8 cellular contexts compared by ENCODE assay signal in the genomic region with DNA sequence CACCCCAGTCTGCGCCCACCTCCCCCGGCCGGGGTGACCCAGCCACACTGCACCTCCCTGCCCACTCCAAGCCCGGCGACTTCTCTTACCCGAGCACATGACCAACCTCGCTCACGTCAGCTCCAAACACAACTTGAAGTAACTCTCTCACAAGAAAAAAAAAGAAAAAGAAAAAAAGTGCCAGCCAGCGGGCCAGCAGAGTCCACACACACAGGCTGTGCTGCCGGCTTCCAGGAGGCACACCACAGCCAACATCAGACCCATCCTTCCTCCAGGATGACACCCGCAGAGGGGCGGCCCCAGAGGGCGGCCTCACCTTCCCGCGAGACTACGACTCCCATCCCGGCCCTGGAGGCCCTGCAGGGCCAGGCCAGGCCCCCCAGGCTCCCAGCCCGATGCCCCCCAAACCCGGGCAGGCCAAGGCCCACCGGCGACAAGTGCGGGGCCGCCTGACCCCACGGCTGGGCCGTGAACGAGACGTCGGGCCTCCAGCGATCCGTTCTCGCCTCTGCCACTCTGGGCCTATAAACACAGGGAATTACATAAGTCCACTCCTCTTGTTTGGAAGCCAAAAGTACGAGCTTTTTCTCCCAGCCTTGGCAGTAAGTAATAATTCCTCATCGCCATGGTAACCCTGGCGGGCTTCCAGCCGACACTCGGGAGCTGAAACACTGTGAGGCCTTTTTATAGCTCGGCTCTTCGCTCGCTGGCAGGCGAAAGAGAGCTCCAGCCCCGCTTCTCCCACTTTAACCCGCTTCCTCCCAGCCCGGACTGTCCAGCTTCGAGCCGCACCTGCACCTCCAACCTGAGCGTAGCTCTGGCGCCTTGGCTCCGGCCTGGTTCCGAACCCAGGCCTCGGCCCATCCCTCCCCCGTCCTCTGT. TPM values are rescaled to one million over a fixed set of nuclear protein-coding genes. Genes with fewer than 3 reads are reported as not detected.
DNase-seq lines count a peak whose midpoint lies in the region; ATAC-seq lines count a peak whose summit lies in the region.

No MANE protein-coding gene starts in this region.

- H3K9me3 Mint-ChIP-seq in naive thymus-derived CD4-positive, alpha-beta T cell, result peaks cover 0 to 1% (median 0%) of the 10 kb centered on the region in 11 donors

- H3K4me3 Mint-ChIP-seq in naive thymus-derived CD4-positive, alpha-beta T cell, result no peak overlapping the region

- no peaks in the 10 kb centered on the region for H3K4me1 ChIP-seq in naive thymus-derived CD4-positive, alpha-beta T cell (ENCODE audit: control insufficient read depth in 2 of 2, insufficient read depth in 2 of 2, low read length in 2 of 2)

- H3K27ac Mint-ChIP-seq in naive thymus-derived CD4-positive, alpha-beta T cell, result peak overlapping the region in 1 of 9 donors; percentile 52

- no peak overlapping the region for H3K4me3 ChIP-seq in naive thymus-derived CD4-positive, alpha-beta T cell (ENCODE audit: low read length)

- H3K27me3 ChIP-seq in naive thymus-derived CD4-positive, alpha-beta T cell (ENCODE audit: control insufficient read depth in 2 of 2, insufficient read depth in 2 of 2, low read length in 2 of 2), result no peaks in the 10 kb centered on the region

- intact Hi-C loops in Right ventricle myocardium superior (cut with DNase I), result loop anchor here (10.0 kb wide), 1 partner anchor 133 kb away; no protein-coding TSS in a partner anchor
- intact Hi-C loops in naive thymus-derived CD4-positive, alpha-beta T cell (cut with micrococcal nuclease), result no loop called here

- H3K27me3 Mint-ChIP-seq in naive thymus-derived CD4-positive, alpha-beta T cell, result no peaks in the 10 kb centered on the region

- peaks cover 3 to 50% (median 37%) of the 10 kb centered on the region in 7 donors for H3K4me1 Mint-ChIP-seq in naive thymus-derived CD4-positive, alpha-beta T cell

- H3K27ac ChIP-seq in naive thymus-derived CD4-positive, alpha-beta T cell (ENCODE audit: low read depth, low read length), result no peak overlapping the region

- CTCF ChIA-PET in naive thymus-derived CD4-positive, alpha-beta T cell (lab: Charles Lee), result no interaction called here

- ATAC-seq in Right ventricle myocardium superior (ENCODE audit: poor library complexity) (peak; percentile 78), HG02884 (IDR thresholded peaks at IDR 0.05; ENCODE audit: unreplicated experiment) (no peak)
- ATAC-seq in naive thymus-derived CD4-positive, alpha-beta T cell, result no peak

- peaks cover 0 to 12% (median 0%) of the 10 kb centered on the region in 5 donors for H3K36me3 Mint-ChIP-seq in naive thymus-derived CD4-positive, alpha-beta T cell

- POLR2A ChIA-PET in naive thymus-derived CD4-positive, alpha-beta T cell (lab: Charles Lee), result interaction anchor here (1.1 kb wide), 1 partner anchor 8 kb away, joined by 3 read pairs; no protein-coding TSS in a partner anchor

- no peaks in the 10 kb centered on the region for H3K9me3 ChIP-seq in naive thymus-derived CD4-positive, alpha-beta T cell (ENCODE audit: control insufficient read depth in 2 of 3, low read length in 3 of 3)

- peak; percentile 97 for DNase-seq in Daoy (ENCODE audit: low read depth)
- DNase-seq in NCI-H2107 (lab: John Stamatoyannopoulos, UW), result peak; percentile 92
- peak; percentile 91 for DNase-seq in amniotic stem cell (lab: John Stamatoyannopoulos, UW)
- DNase-seq in Right ventricle myocardium superior, result peak; percentile 99
- peak; percentile 99 for DNase-seq in pons (ENCODE audit: low spot score)
- DNase-seq in naive thymus-derived CD4-positive, alpha-beta T cell, result no peak
- DNase-seq in NAMALWA (ENCODE audit: low spot score), result no peak

- peaks cover 0 to 4% (median 0%) of the 10 kb centered on the region in 3 experiments for H3K36me3 ChIP-seq in naive thymus-derived CD4-positive, alpha-beta T cell (ENCODE audit: control insufficient read depth in 2 of 3, insufficient read depth in 3 of 3, low read length in 3 of 3)

RNA-seq across cellular contexts. Expression of gene NCOR2, which starts 49.1 kb away (rescaled TPM):
- total RNA-seq in Daoy (2014; rRNA removed; shearing (Covaris generic)), result 29.8 and 57.9 TPM in 2 replicates
- 133 TPM for total RNA-seq in Right ventricle myocardium superior
- total RNA-seq in naive thymus-derived CD4-positive, alpha-beta T cell, result 100 to 1,000 TPM; 101 to 194 (median 112) TPM
- 10 to 100 TPM in 1 of 2 donors, 1 to 10 TPM in 1; 5.3 to 17.3 TPM for polyA plus RNA-seq in naive thymus-derived CD4-positive, alpha-beta T cell

Comparison
In these comparisons a context has a peak if more than half of its experiments do, and no peak if none do; other contexts are left out.
1. DNase-seq: peak in Daoy (single experiment), NCI-H2107 (single experiment), amniotic stem cell (single experiment), Right ventricle myocardium superior (single experiment) and pons (single experiment); none in naive thymus-derived CD4-positive, alpha-beta T cell (0 of 9) and NAMALWA (single experiment).